29 cellular contexts compared by ENCODE assay signal in genomic region chr1:41536296-41536695, GRCh38. TPM values are rescaled to one million over a fixed set of nuclear protein-coding genes. Genes with fewer than 3 reads are reported as not detected.
DNase-seq lines count a peak whose midpoint lies in the region; ATAC-seq and TF ChIP-seq lines count a peak whose summit lies in the region.
"Had no signal": no experiment of that assay in that cellular context is flagged by ENCODE, and none has a peak within 500 bp of the region (broad histone marks: within the 10 kb centered on the region; RNA-seq: fewer than 3 reads in every experiment).

No MANE protein-coding gene starts in this region.

- H3K27me3 ChIP-seq in heart right ventricle, result no peaks in the 10 kb centered on the region
- no peaks in the 10 kb centered on the region for H3K27me3 ChIP-seq in neural progenitor cell
- no peaks in the 10 kb centered on the region for H3K27me3 ChIP-seq in uterus
- H3K27me3 ChIP-seq: adrenal gland, BE2C, breast epithelium, SJSA1 had no signal

- peaks cover 6% of the 10 kb centered on the region for H3K27me3 Mint-ChIP-seq in neural progenitor cell (ENCODE audit: insufficient read depth, low read depth)
- H3K27me3 Mint-ChIP-seq: activated CD4-positive, alpha-beta T cell treated with anti-CD3 and anti-CD28 coated beads, Interleukin-2, amount 10 ng/mL, durations not matched to agents 24 days and 14 days; stimulated activated naive CD8-positive, alpha-beta T cell treated with anti-CD3 and anti-CD28 coated beads, Interleukin-15, amount 100 ng/mL, for 72 hours had no signal

- no peak overlapping the region for H3K4me2 ChIP-seq in neural progenitor cell

- H3K9me3 ChIP-seq in heart right ventricle (no peaks in the 10 kb centered on the region), neural progenitor cell (ENCODE audit: low read depth) (no peaks in the 10 kb centered on the region), uterus (no peaks in the 10 kb centered on the region)
- H3K9me3 ChIP-seq: adrenal gland, BE2C, breast epithelium, prostate gland, SJSA1 had no signal

- peak; percentile 2 for DNase-seq in activated naive CD4-positive, alpha-beta T cell treated with anti-CD3 and anti-CD28 coated beads, Interleukin-2, amount 50 U/mL, for 16 hours
- no peak for DNase-seq in activated naive CD4-positive, alpha-beta T cell treated with Interleukin-2 at 50 U/mL for 16 hours
- DNase-seq in heart right ventricle (no peak), neural progenitor cell (ENCODE audit: low spot score) (no peak), uterus (peak; percentile 4 to 11)
- DNase-seq in activated CD8-positive, alpha-beta memory T cell treated with anti-CD3 and anti-CD28 coated beads, Interleukin-2, amount 50 U/mL, for 4 hours, result no peak
- DNase-seq: activated CD4-positive, alpha-beta T cell treated with anti-CD3 and anti-CD28 coated beads, Interleukin-2, amount 10 ng/mL, durations not matched to agents 24 days and 14 days; BE2C; COR-L47; glutamatergic neuron; NCI-H1694 treated with DMSO at 0.1 percent for 48 hours; NCI-H2227 treated with DMSO at 0.1 percent for 48 hours; NCI-H748 treated with DMSO at 0.1 percent for 48 hours; PC-3; stimulated activated CD4-positive, alpha-beta T cell treated with anti-CD3 and anti-CD28 coated beads, Interleukin-12 subunit alpha, Interleukin-12 subunit beta, amount 100 ng/mL, for 4 hours; stimulated activated CD4-positive, alpha-beta T cell treated with anti-CD3 and anti-CD28 coated beads, Interleukin-4, amount 100 ng/mL, for 4 hours; stimulated activated naive CD8-positive, alpha-beta T cell treated with anti-CD3 and anti-CD28 coated beads, Interleukin-15, amount 100 ng/mL, for 72 hours; T-helper 2 cell had no signal

- no peaks in the 10 kb centered on the region for H3K79me2 ChIP-seq in neural progenitor cell (ENCODE audit: low read depth)

- intact Hi-C loops in heart right ventricle (cut with DNase I), result no loop called here
- intact Hi-C loops in uterus (cut with DNase I; ENCODE audit: low total_unique reads), result no loop called here

- no peak overlapping the region for H2AFZ ChIP-seq in neural progenitor cell (replicated peaks)

- H3K4me3 ChIP-seq in heart right ventricle (no peak overlapping the region), neural progenitor cell (no peak overlapping the region), uterus (no peak overlapping the region)
- H3K4me3 ChIP-seq: adrenal gland, breast epithelium, prostate gland, SJSA1 had no signal

- peak overlapping the region; percentile 16 for H3K27ac Mint-ChIP-seq in neural progenitor cell
- H3K27ac Mint-ChIP-seq: activated CD4-positive, alpha-beta T cell treated with anti-CD3 and anti-CD28 coated beads, Interleukin-2, amount 10 ng/mL, durations not matched to agents 24 days and 14 days; activated T-helper 2 cell treated with anti-CD3 and anti-CD28 coated beads, Interferon-gamma antibody, Interleukin-2, Interleukin-4, amounts not matched to agents 10 μg/mL and 5 μg/mL and 100 μg/mL, durations not matched to agents 14 hours and 24 hours and 36 hours; stimulated activated naive CD8-positive, alpha-beta T cell treated with anti-CD3 and anti-CD28 coated beads, Interleukin-15, amount 100 ng/mL, for 72 hours; type B pancreatic cell had no signal

- H3K36me3 ChIP-seq in heart right ventricle (no peaks in the 10 kb centered on the region), neural progenitor cell (no peaks in the 10 kb centered on the region), uterus (no peaks in the 10 kb centered on the region)
- H3K36me3 ChIP-seq: adrenal gland, BE2C, breast epithelium, prostate gland, SJSA1 had no signal

- H3K9ac ChIP-seq in neural progenitor cell, result no peak overlapping the region

- H3K36me3 Mint-ChIP-seq in neural progenitor cell, result peaks cover 1% of the 10 kb centered on the region
- H3K36me3 Mint-ChIP-seq: type B pancreatic cell had no signal

- TF ChIP-seq CTCF in heart right ventricle (IDR thresholded peaks at IDR 0.05) (no peak), neural progenitor cell (IDR thresholded peaks at IDR 0.05) (no peak), uterus (IDR thresholded peaks at IDR 0.05) (no peak)

- H3K27ac ChIP-seq in heart right ventricle, result peak overlapping the region in 6 of 10 donors; percentile 43 to 78 (median 68)
- H3K27ac ChIP-seq in neural progenitor cell, result no peak overlapping the region
- H3K27ac ChIP-seq in uterus, result no peak overlapping the region
- H3K27ac ChIP-seq: adrenal gland, breast epithelium, prostate gland, SJSA1, VCaP had no signal

- peaks cover 31% of the 10 kb centered on the region for H3K4me1 Mint-ChIP-seq in neural progenitor cell
- H3K4me1 Mint-ChIP-seq: neural crest cell; stimulated activated naive CD8-positive, alpha-beta T cell treated with anti-CD3 and anti-CD28 coated beads, Interleukin-15, amount 100 ng/mL, for 72 hours had no signal

- H3F3A ChIP-seq in neural progenitor cell (ENCODE audit: low read depth), result no peaks in the 10 kb centered on the region

- H4K20me1 ChIP-seq in neural progenitor cell (ENCODE audit: low read depth), result no peaks in the 10 kb centered on the region

- H3K9me3 Mint-ChIP-seq in neural progenitor cell, result no peaks in the 10 kb centered on the region
- H3K9me3 Mint-ChIP-seq: activated T-helper 2 cell treated with anti-CD3 and anti-CD28 coated beads, Interferon-gamma antibody, Interleukin-2, Interleukin-4, amounts not matched to agents 10 μg/mL and 5 μg/mL and 100 μg/mL, durations not matched to agents 14 hours and 24 hours and 36 hours; stimulated activated naive CD8-positive, alpha-beta T cell treated with anti-CD3 and anti-CD28 coated beads, Interleukin-15, amount 100 ng/mL, for 72 hours; type B pancreatic cell had no signal

- no peak for TF ChIP-seq POLR2A in uterus (IDR thresholded peaks at IDR 0.05)

- ATAC-seq in heart right ventricle (peak in 7 of 8 donors; percentile 31 to 61 (median 47)), HG03457 (IDR thresholded peaks at IDR 0.05; ENCODE audit: unreplicated experiment) (no peak), GM18520 (IDR thresholded peaks at IDR 0.05; ENCODE audit: unreplicated experiment) (no peak)
- ATAC-seq: PC-3; stimulated activated naive CD8-positive, alpha-beta T cell treated with anti-CD3 and anti-CD28 coated beads, Interleukin-15, amount 100 ng/mL, for 72 hours had no signal

- no peak overlapping the region for H3K4me3 Mint-ChIP-seq in neural progenitor cell
- H3K4me3 Mint-ChIP-seq: activated CD4-positive, alpha-beta T cell treated with anti-CD3 and anti-CD28 coated beads, Interleukin-2, amount 10 ng/mL, durations not matched to agents 24 days and 14 days; neural crest cell; stimulated activated naive CD8-positive, alpha-beta T cell treated with anti-CD3 and anti-CD28 coated beads, Interleukin-15, amount 100 ng/mL, for 72 hours; type B pancreatic cell had no signal

- H3K4me1 ChIP-seq in heart right ventricle (peaks cover 4 to 43% (median 32%) of the 10 kb centered on the region in 9 donors), neural progenitor cell (peaks cover 6% of the 10 kb centered on the region), uterus (peaks cover 0 to 10% of the 10 kb centered on the region in 2 donors)
- H3K4me1 ChIP-seq: BE2C, breast epithelium, prostate gland had no signal

- WGBS in heart right ventricle, 2 donors, result 44 to 60% methylated on average over 8 of the region's 8 CpGs

RNA-seq across cellular contexts. Expression of gene EDN2, which starts 51.8 kb away (rescaled TPM):
- total RNA-seq in heart right ventricle (1 to 10 TPM in 3 of 10 donors, under 1 TPM in 3, not detected in 4; 0.30 to 8.5 (median 0.96) TPM), neural progenitor cell (ENCODE audit: low replicate concordance) (not detected in 2 replicates), uterus (1 to 10 TPM in 2 of 4 donors, not detected in 2; 1.6 to 3.7 TPM)
- 1 to 10 TPM in 1 of 2 donors, not detected in 1; 2.0 TPM for polyA plus RNA-seq in heart right ventricle
- total RNA-seq: activated CD4-positive, alpha-beta T cell treated with anti-CD3 and anti-CD28 coated beads, Interleukin-2, amount 10 ng/mL, durations not matched to agents 24 days and 14 days; activated T-helper 2 cell treated with anti-CD3 and anti-CD28 coated beads, Interferon-gamma antibody, Interleukin-2, Interleukin-4, amounts not matched to agents 10 μg/mL and 5 μg/mL and 100 μg/mL, durations not matched to agents 14 hours and 24 hours and 36 hours; adrenal gland; mononuclear cell; neural crest cell had no signal

Comparison
In these comparisons a context has a peak if more than half of its experiments do, and no peak if none do; other contexts are left out.
1. DNase-seq: peak in activated naive CD4-positive, alpha-beta T cell treated with anti-CD3 and anti-CD28 coated beads, Interleukin-2, amount 50 U/mL, for 16 hours (single experiment) and uterus (2 of 2); none in activated naive CD4-positive, alpha-beta T cell treated with Interleukin-2 at 50 U/mL for 16 hours (single experiment), heart right ventricle (0 of 2), neural progenitor cell (single experiment) and activated CD8-positive, alpha-beta memory T cell treated with anti-CD3 and anti-CD28 coated beads, Interleukin-2, amount 50 U/mL, for 4 hours (single experiment).
2. ATAC-seq: peak in heart right ventricle (7 of 8); none in HG03457 (single experiment) and GM18520 (single experiment).
3. H3K27ac ChIP-seq: peak in heart right ventricle (6 of 10); none in neural progenitor cell (single experiment) and uterus (0 of 2).